In the genomic region with DNA sequence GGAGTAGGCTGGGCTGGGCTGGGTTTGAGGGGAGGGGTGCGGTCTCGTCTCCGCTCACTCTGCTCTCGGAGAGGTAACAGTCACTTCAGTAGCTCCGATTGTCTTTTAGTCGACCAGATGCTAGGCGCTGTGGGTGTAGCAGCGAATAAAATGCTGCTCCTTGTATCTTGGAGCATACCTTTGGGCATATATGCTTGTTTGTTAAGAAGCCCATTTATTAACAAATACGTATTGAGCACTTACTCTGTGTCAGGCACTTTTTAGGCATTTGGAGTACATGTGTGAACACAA, we compare ENCODE assay signal across 8 cellular contexts. TPM values are rescaled to one million over a fixed set of nuclear protein-coding genes. Genes with fewer than 3 reads are reported as not detected.
DNase-seq lines count a peak whose midpoint lies in the region; FAIRE-seq and TF ChIP-seq lines count a peak whose summit lies in the region.

No MANE protein-coding gene starts in this region.

- FAIRE-seq in keratinocyte (lab: Jason Lieb, UNC), result no peak

- H3K9me1 ChIP-seq in keratinocyte (ENCODE audit: control insufficient read depth, extremely low read depth, insufficient read depth, low read length), result no peaks in the 10 kb centered on the region

- H2AFZ ChIP-seq in keratinocyte (ENCODE audit: control insufficient read depth, low read length), result peak overlapping the region; percentile 99

- peak overlapping the region; percentile 90 for H3K4me2 ChIP-seq in DOHH2 (ENCODE audit: low read length)
- peak overlapping the region; percentile 87 for H3K4me2 ChIP-seq in keratinocyte (ENCODE audit: control insufficient read depth, extremely low read depth, insufficient read depth, low read depth, low read length)

- H3K27me3 ChIP-seq in DOHH2 (ENCODE audit: control insufficient read depth, low read length) (peaks cover 3% of the 10 kb centered on the region; the same call in 1 of the 2 replicates), keratinocyte (ENCODE audit: control insufficient read depth, extremely low read depth, insufficient read depth, low read length) (no peaks in the 10 kb centered on the region)

- peak overlapping the region; percentile 86 for H3K9ac ChIP-seq in keratinocyte (ENCODE audit: control insufficient read depth, extremely low read depth, insufficient read depth, low read length)

- H3K27me3 Mint-ChIP-seq in HFFc6 (ENCODE audit: insufficient read depth), result peaks cover 5% of the 10 kb centered on the region; the same call in 1 of the 2 replicates
- H3K27me3 Mint-ChIP-seq in activated naive CD8-positive, alpha-beta T cell treated with anti-CD3 and anti-CD28 coated beads for 36 hours, result no peaks in the 10 kb centered on the region

- H3K9me2 ChIP-seq in DOHH2 (replicated peaks; ENCODE audit: control insufficient read depth, low read length), result no peaks in the 10 kb centered on the region

- H3K79me2 ChIP-seq in DOHH2 (ENCODE audit: control insufficient read depth, low read length) (peaks cover 27% of the 10 kb centered on the region), keratinocyte (ENCODE audit: control insufficient read depth, insufficient read depth, low read length) (peaks cover 4% of the 10 kb centered on the region)

- H3K9me3 Mint-ChIP-seq in HFFc6, result no peaks in the 10 kb centered on the region
- no peaks in the 10 kb centered on the region for H3K9me3 Mint-ChIP-seq in activated naive CD8-positive, alpha-beta T cell treated with anti-CD3 and anti-CD28 coated beads for 36 hours

- H3K4me1 ChIP-seq in DOHH2 (ENCODE audit: control insufficient read depth, low read length) (peaks cover 20% of the 10 kb centered on the region), keratinocyte (ENCODE audit: control insufficient read depth, extremely low read depth, insufficient read depth, low read length) (peaks cover 13% of the 10 kb centered on the region)

- TF ChIP-seq CTCF in DOHH2 (IDR thresholded peaks at IDR 0.05; ENCODE audit: low read depth, low read length, poor library complexity, severe bottlenecking) (no peak), HFFc6 (IDR thresholded peaks at IDR 0.05) (no peak), keratinocyte (optimal IDR thresholded peaks at IDR 0.05 in 1 of 3, IDR thresholded peaks at IDR 0.05 in 1 of 3, conservative IDR thresholded peaks at IDR 0.05 in 1 of 3; ENCODE audit: extremely low read depth in 1 of 3, insufficient read depth in 2 of 3, low read length in 3 of 3) (no peak)

- H3F3A ChIP-seq in DOHH2 (ENCODE audit: control insufficient read depth, insufficient read depth), result 0 out of 2 replicates have a peak, but pooled peaks cover 2% of the 10 kb centered on the region

- no peaks in the 10 kb centered on the region; the same call in 1 of the 2 replicates for H4K20me1 ChIP-seq in DOHH2 (ENCODE audit: control insufficient read depth, insufficient read depth, low read depth, low read length)
- H4K20me1 ChIP-seq in keratinocyte (ENCODE audit: control insufficient read depth, extremely low read depth, insufficient read depth, low read length), result no peaks in the 10 kb centered on the region

- dilution Hi-C loops in keratinocyte (cut with MboI; ENCODE audit: extremely low pct_ligation_motif_present, low sequenced_read_pairs), result no loop called here

- H3K36me3 ChIP-seq in DOHH2 (ENCODE audit: control insufficient read depth, low read length) (peaks cover 30% of the 10 kb centered on the region), keratinocyte (ENCODE audit: control insufficient read depth in 2 of 2, extremely low read depth in 1 of 2, insufficient read depth in 2 of 2, low read length in 2 of 2) (peaks cover 0 to 7% of the 10 kb centered on the region in 2 experiments)

- H3K4me3 ChIP-seq in DOHH2 (ENCODE audit: low read length), result peak overlapping the region; percentile 95
- peak overlapping the region; percentile 70 to 78 (median 72) for H3K4me3 ChIP-seq in keratinocyte (ENCODE audit: control insufficient read depth in 2 of 3, extremely low read depth in 1 of 3, insufficient read depth in 2 of 3, low read depth in 1 of 3, low read length in 3 of 3)

- H3K27ac Mint-ChIP-seq in HFFc6, result peak overlapping the region; percentile 56; the same call in 1 of the 2 replicates
- H3K27ac Mint-ChIP-seq in activated naive CD8-positive, alpha-beta T cell treated with anti-CD3 and anti-CD28 coated beads for 36 hours, result peak overlapping the region; percentile 69

- H3K9me3 ChIP-seq in DOHH2 (ENCODE audit: control insufficient read depth, insufficient read depth, low read length) (no peaks in the 10 kb centered on the region), keratinocyte (ENCODE audit: control insufficient read depth, low read depth, low read length) (no peaks in the 10 kb centered on the region)

- peak overlapping the region; percentile 92 for H3K4me3 Mint-ChIP-seq in HFFc6
- peak overlapping the region; percentile 90 for H3K4me3 Mint-ChIP-seq in activated naive CD8-positive, alpha-beta T cell treated with anti-CD3 and anti-CD28 coated beads for 36 hours

- H3K36me3 Mint-ChIP-seq in HFFc6 (ENCODE audit: low read depth), result no peaks in the 10 kb centered on the region
- H3K36me3 Mint-ChIP-seq in activated naive CD8-positive, alpha-beta T cell treated with anti-CD3 and anti-CD28 coated beads for 36 hours, result peaks cover 5% of the 10 kb centered on the region

- DNase-seq in HFFc6, result no peak
- peak; percentile 55 for DNase-seq in NCI-H510A treated with DMSO at 0.1 percent for 48 hours (lab: John Stamatoyannopoulos, UW)
- peak; percentile 63 for DNase-seq in activated naive CD8-positive, alpha-beta T cell treated with anti-CD3 and anti-CD28 coated beads for 36 hours
- no peak for DNase-seq in keratinocyte (ENCODE audit: low read depth, low spot score)
- DNase-seq in stimulated activated CD4-positive, alpha-beta T cell treated with anti-CD3 and anti-CD28 coated beads, Interleukin-2, amount 100 ng/mL, for 4 hours (ENCODE audit: low read depth), result peak; percentile 51
- no peak for DNase-seq in hippocampal formation (lab: John Stamatoyannopoulos, UW)
- no peak for DNase-seq in dedifferentiated amniotic fluid mesenchymal stem cell (ENCODE audit: extremely low spot score)

- H3K27ac ChIP-seq in DOHH2 (ENCODE audit: low read depth, low read length) (no peak overlapping the region), keratinocyte (ENCODE audit: control insufficient read depth, insufficient read depth, low read length) (peak overlapping the region; percentile 87)

- H3K4me1 Mint-ChIP-seq in HFFc6 (ENCODE audit: low read depth), result peaks cover 23% of the 10 kb centered on the region
- H3K4me1 Mint-ChIP-seq in activated naive CD8-positive, alpha-beta T cell treated with anti-CD3 and anti-CD28 coated beads for 36 hours, result peaks cover 21% of the 10 kb centered on the region

RNA-seq across cellular contexts. Expression of a gene that starts 0.5 kb away (rescaled TPM):
- 1 to 10 TPM; 3.2 to 4.3 (median 3.8) TPM for total RNA-seq in HFFc6 (2021; fragmentation: NEBNext Ultra II Directional; extraction: Animal tissue kit (Norgen Biotek cat#: 25700))
- 1 to 10 TPM; 7.3 to 7.5 TPM for total RNA-seq in activated naive CD8-positive, alpha-beta T cell treated with anti-CD3 and anti-CD28 coated beads for 36 hours
- 9.7 to 10.1 TPM (median 9.9 TPM) in 3 replicates for polyA plus RNA-seq in keratinocyte
- 5.3 TPM for polyA plus RNA-seq in keratinocyte (2011; ENCODE audit: low read depth)
- 6.2 and 7.0 TPM in 2 replicates for polyA plus RNA-seq in keratinocyte (2011; cell fraction: cytosol; rRNA removed)
- 19.4 and 21.8 TPM in 2 replicates for polyA plus RNA-seq in keratinocyte (2011; cell fraction: nucleus; rRNA removed)
- 6.5 TPM in 2 replicates for polyA plus RNA-seq in keratinocyte (2012; ENCODE audit: low replicate concordance)
- polyA minus RNA-seq in keratinocyte, result 6.4 to 7.5 TPM (median 6.8 TPM) in 3 replicates
- 6.1 TPM for polyA minus RNA-seq in keratinocyte (2011; cell fraction: cytosol; rRNA and poly(A)+ RNA removed)
- polyA minus RNA-seq in keratinocyte (2011; cell fraction: nucleus; rRNA and poly(A)+ RNA removed), result 7.4 and 9.7 TPM in 2 replicates

RNA-seq across cellular contexts. Expression of a gene that starts 24.5 kb away (rescaled TPM):
- total RNA-seq in HFFc6 (2021; fragmentation: NEBNext Ultra II Directional; extraction: Animal tissue kit (Norgen Biotek cat#: 25700)), result not detected
- not detected for total RNA-seq in activated naive CD8-positive, alpha-beta T cell treated with anti-CD3 and anti-CD28 coated beads for 36 hours
- not detected in 3 replicates for polyA plus RNA-seq in keratinocyte
- not detected for polyA plus RNA-seq in keratinocyte (2011; ENCODE audit: low read depth)
- not detected in 2 replicates for polyA plus RNA-seq in keratinocyte (2011; cell fraction: cytosol; rRNA removed)
- polyA plus RNA-seq in keratinocyte (2011; cell fraction: nucleus; rRNA removed), result not detected in 2 replicates
- not detected in 2 replicates for polyA plus RNA-seq in keratinocyte (2012; ENCODE audit: low replicate concordance)
- polyA minus RNA-seq in keratinocyte, result not detected in 3 replicates
- not detected for polyA minus RNA-seq in keratinocyte (2011; cell fraction: cytosol; rRNA and poly(A)+ RNA removed)
- polyA minus RNA-seq in keratinocyte (2011; cell fraction: nucleus; rRNA and poly(A)+ RNA removed), result not detected in 2 replicates

RNA-seq across cellular contexts. Expression of a gene that starts 56.7 kb away (rescaled TPM):
- not detected for total RNA-seq in HFFc6 (2021; fragmentation: NEBNext Ultra II Directional; extraction: Animal tissue kit (Norgen Biotek cat#: 25700))
- total RNA-seq in activated naive CD8-positive, alpha-beta T cell treated with anti-CD3 and anti-CD28 coated beads for 36 hours, result 10 to 100 TPM; 65.3 to 65.4 TPM
- polyA plus RNA-seq in keratinocyte, result 0.19 TPM in 1 of 3 replicates, not detected in the others
- not detected for polyA plus RNA-seq in keratinocyte (2011; ENCODE audit: low read depth)
- not detected in 2 replicates for polyA plus RNA-seq in keratinocyte (2011; cell fraction: cytosol; rRNA removed)
- not detected in 2 replicates for polyA plus RNA-seq in keratinocyte (2011; cell fraction: nucleus; rRNA removed)
- polyA plus RNA-seq in keratinocyte (2012; ENCODE audit: low replicate concordance), result not detected in 2 replicates
- polyA minus RNA-seq in keratinocyte, result not detected in 3 replicates
- not detected for polyA minus RNA-seq in keratinocyte (2011; cell fraction: cytosol; rRNA and poly(A)+ RNA removed)
- not detected in 2 replicates for polyA minus RNA-seq in keratinocyte (2011; cell fraction: nucleus; rRNA and poly(A)+ RNA removed)

Comparison
In these comparisons a context has a peak if more than half of its experiments do, and no peak if none do; other contexts are left out.
1. DNase-seq: peak in NCI-H510A treated with DMSO at 0.1 percent for 48 hours (single experiment), activated naive CD8-positive, alpha-beta T cell treated with anti-CD3 and anti-CD28 coated beads for 36 hours (single experiment) and stimulated activated CD4-positive, alpha-beta T cell treated with anti-CD3 and anti-CD28 coated beads, Interleukin-2, amount 100 ng/mL, for 4 hours (single experiment); none in HFFc6 (single experiment), keratinocyte (single experiment), hippocampal formation (0 of 2) and dedifferentiated amniotic fluid mesenchymal stem cell (single experiment).
2. RNA of a gene that starts 56.7 kb away (total RNA-seq): 65.3 to 65.4 TPM in activated naive CD8-positive, alpha-beta T cell treated with anti-CD3 and anti-CD28 coated beads for 36 hours; not detected in HFFc6; every median in the first group is over 10 times any median in the second.